ENCODE assay signal across 26 cellular contexts in the genomic region with DNA sequence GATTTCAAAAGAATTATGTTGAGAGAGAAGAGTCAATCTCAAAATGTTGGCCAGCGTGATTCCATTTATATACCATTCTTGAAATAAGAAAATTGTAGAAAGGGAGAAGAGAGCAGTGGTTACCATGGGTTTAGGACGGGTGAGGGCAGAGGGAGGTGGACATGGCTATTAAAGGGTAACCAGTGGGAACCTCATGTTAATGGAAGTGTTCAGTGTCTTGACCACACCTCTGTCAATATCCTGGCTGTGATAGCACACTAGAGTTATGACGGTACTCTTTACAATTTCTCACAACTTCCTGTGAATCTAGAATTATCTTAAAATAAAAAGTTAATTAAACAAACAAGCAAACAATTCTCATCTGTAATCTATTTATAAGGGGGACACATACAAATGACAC.
DNase-seq lines count a peak whose midpoint lies in the region; ATAC-seq and TF ChIP-seq lines count a peak whose summit lies in the region.
"Had no signal": no experiment of that assay in that cellular context is flagged by ENCODE, and none has a peak within 500 bp of the region (broad histone marks: within the 10 kb centered on the region; RNA-seq: fewer than 3 reads in every experiment).

No MANE protein-coding gene starts in this region.

- H3K27me3 Mint-ChIP-seq in activated CD4-positive, alpha-beta T cell treated with anti-CD3 and anti-CD28 coated beads for 36 hours = no peaks in the 10 kb centered on the region
- H3K27me3 Mint-ChIP-seq in CD4-positive, CD25-positive, alpha-beta regulatory T cell = no peaks in the 10 kb centered on the region
- peaks cover 2% of the 10 kb centered on the region for H3K27me3 Mint-ChIP-seq in activated CD4-positive, alpha-beta memory T cell treated with anti-CD3 and anti-CD28 coated beads, Interleukin-2, amount 10 ng/mL, durations not matched to agents 7 days and 5 days
- H3K27me3 Mint-ChIP-seq in naive thymus-derived CD4-positive, alpha-beta T cell = no peaks in the 10 kb centered on the region

- no peaks in the 10 kb centered on the region for H3K27me3 ChIP-seq in CD4-positive, CD25-positive, alpha-beta regulatory T cell (ENCODE audit: control insufficient read depth, insufficient read depth, low read length)
- no peaks in the 10 kb centered on the region for H3K27me3 ChIP-seq in naive thymus-derived CD4-positive, alpha-beta T cell (ENCODE audit: control insufficient read depth in 2 of 2, insufficient read depth in 2 of 2, low read length in 2 of 2)
- no peaks in the 10 kb centered on the region for H3K27me3 ChIP-seq in testis
- H3K27me3 ChIP-seq: upper lobe of right lung had no signal

- TF ChIP-seq CTCF in testis (IDR thresholded peaks at IDR 0.05) = no peak

- no peak for TF ChIP-seq POLR2A in testis (IDR thresholded peaks at IDR 0.05)

- peaks cover 45% of the 10 kb centered on the region for H3K4me1 Mint-ChIP-seq in activated CD4-positive, alpha-beta T cell treated with anti-CD3 and anti-CD28 coated beads for 36 hours
- H3K4me1 Mint-ChIP-seq in CD4-positive, CD25-positive, alpha-beta regulatory T cell = peaks cover 39 to 52% (median 46%) of the 10 kb centered on the region in 4 donors
- peaks cover 41% of the 10 kb centered on the region for H3K4me1 Mint-ChIP-seq in activated CD4-positive, alpha-beta memory T cell treated with anti-CD3 and anti-CD28 coated beads, Interleukin-2, amount 10 ng/mL, durations not matched to agents 7 days and 5 days
- H3K4me1 Mint-ChIP-seq in naive thymus-derived CD4-positive, alpha-beta T cell = peaks cover 33 to 65% (median 57%) of the 10 kb centered on the region in 7 donors
- H3K4me1 Mint-ChIP-seq: nephron had no signal

- H3K36me3 ChIP-seq in CD4-positive, CD25-positive, alpha-beta regulatory T cell (ENCODE audit: control insufficient read depth, insufficient read depth, low read length) = no peaks in the 10 kb centered on the region
- H3K36me3 ChIP-seq in naive thymus-derived CD4-positive, alpha-beta T cell (ENCODE audit: control insufficient read depth in 2 of 3, insufficient read depth in 3 of 3, low read length in 3 of 3) = no peaks in the 10 kb centered on the region
- H3K36me3 ChIP-seq in testis (ENCODE audit: low read depth, missing control alignments) = no peaks in the 10 kb centered on the region
- H3K36me3 ChIP-seq: heart left ventricle, lower lobe of right lung, upper lobe of right lung had no signal

- peaks cover 18% of the 10 kb centered on the region for H3K9me3 Mint-ChIP-seq in activated CD4-positive, alpha-beta T cell treated with anti-CD3 and anti-CD28 coated beads for 36 hours (ENCODE audit: low read depth)
- H3K9me3 Mint-ChIP-seq in CD4-positive, CD25-positive, alpha-beta regulatory T cell = peaks cover 0 to 10% (median 8%) of the 10 kb centered on the region in 7 donors
- H3K9me3 Mint-ChIP-seq in activated CD4-positive, alpha-beta memory T cell treated with anti-CD3 and anti-CD28 coated beads, Interleukin-2, amount 10 ng/mL, durations not matched to agents 7 days and 5 days = peaks cover 23% of the 10 kb centered on the region
- peaks cover 6 to 26% (median 18%) of the 10 kb centered on the region in 11 donors for H3K9me3 Mint-ChIP-seq in naive thymus-derived CD4-positive, alpha-beta T cell

- H3K27ac Mint-ChIP-seq in activated CD4-positive, alpha-beta T cell treated with anti-CD3 and anti-CD28 coated beads for 36 hours = peak overlapping the region; percentile 93
- peak overlapping the region; percentile 87 to 95 (median 93) for H3K27ac Mint-ChIP-seq in CD4-positive, CD25-positive, alpha-beta regulatory T cell
- H3K27ac Mint-ChIP-seq in activated CD4-positive, alpha-beta memory T cell treated with anti-CD3 and anti-CD28 coated beads, Interleukin-2, amount 10 ng/mL, durations not matched to agents 7 days and 5 days = peak overlapping the region; percentile 92
- H3K27ac Mint-ChIP-seq in naive thymus-derived CD4-positive, alpha-beta T cell = peak overlapping the region in 8 of 9 donors; percentile 95 to 100 (median 98)
- H3K27ac Mint-ChIP-seq: brain, nephron had no signal

- peaks cover 38% of the 10 kb centered on the region for H3K4me1 ChIP-seq in CD4-positive, CD25-positive, alpha-beta regulatory T cell (ENCODE audit: control insufficient read depth, insufficient read depth, low read length, poor library complexity, severe bottlenecking)
- peaks cover 37 to 38% of the 10 kb centered on the region in 2 donors for H3K4me1 ChIP-seq in naive thymus-derived CD4-positive, alpha-beta T cell (ENCODE audit: control insufficient read depth in 2 of 2, insufficient read depth in 2 of 2, low read length in 2 of 2)
- H3K4me1 ChIP-seq in testis = no peaks in the 10 kb centered on the region
- H3K4me1 ChIP-seq: heart left ventricle, lower lobe of right lung, upper lobe of right lung had no signal

- peaks cover 12% of the 10 kb centered on the region for H3K36me3 Mint-ChIP-seq in activated CD4-positive, alpha-beta T cell treated with anti-CD3 and anti-CD28 coated beads for 36 hours (ENCODE audit: low read depth)
- peaks cover 6% of the 10 kb centered on the region for H3K36me3 Mint-ChIP-seq in CD4-positive, CD25-positive, alpha-beta regulatory T cell
- peaks cover 34% of the 10 kb centered on the region for H3K36me3 Mint-ChIP-seq in activated CD4-positive, alpha-beta memory T cell treated with anti-CD3 and anti-CD28 coated beads, Interleukin-2, amount 10 ng/mL, durations not matched to agents 7 days and 5 days (ENCODE audit: low read depth)
- peaks cover 7 to 38% (median 12%) of the 10 kb centered on the region in 5 donors for H3K36me3 Mint-ChIP-seq in naive thymus-derived CD4-positive, alpha-beta T cell

- no peak for ATAC-seq in activated CD4-positive, alpha-beta T cell treated with anti-CD3 and anti-CD28 coated beads for 36 hours
- ATAC-seq in CD4-positive, CD25-positive, alpha-beta regulatory T cell (ENCODE audit: low read depth in 2 of 2) = no peak
- no peak for ATAC-seq in naive thymus-derived CD4-positive, alpha-beta T cell
- no peak for ATAC-seq in GM21717 (IDR thresholded peaks at IDR 0.05; ENCODE audit: unreplicated experiment)
- ATAC-seq in HG03095 (IDR thresholded peaks at IDR 0.05; ENCODE audit: unreplicated experiment) = no peak
- ATAC-seq: HCT116, heart left ventricle, lower lobe of right lung, upper lobe of right lung had no signal

- CTCF ChIA-PET in activated CD4-positive, alpha-beta T cell treated with anti-CD3 and anti-CD28 coated beads for 36 hours (lab: Charles Lee) = interaction anchor here (1.1 kb wide), 1 partner anchor 75 kb away, joined by 4 read pairs; no protein-coding TSS in a partner anchor
- CTCF ChIA-PET in activated CD4-positive, alpha-beta memory T cell treated with anti-CD3 and anti-CD28 coated beads, Interleukin-2, amount 10 ng/mL, durations not matched to agents 7 days and 5 days (lab: Charles Lee) = interaction anchor here (1.0 to 1.7 kb wide), 3 partner anchors 11 to 16 kb away, joined by 3 to 13 read pairs (median 4); no protein-coding TSS in a partner anchor
- CTCF ChIA-PET in naive thymus-derived CD4-positive, alpha-beta T cell (lab: Charles Lee) = interaction anchor here (0.6 to 0.8 kb wide), 2 partner anchors 10 to 15 kb away, joined by 3 to 4 read pairs; no protein-coding TSS in a partner anchor

- 80 to 81% methylated on average over 3 of the region's 3 CpGs for WGBS in testis, 2 donors

- H3K27ac ChIP-seq in CD4-positive, CD25-positive, alpha-beta regulatory T cell (ENCODE audit: insufficient read depth, low read length, poor library complexity, severe bottlenecking) = peak overlapping the region; percentile 17
- H3K27ac ChIP-seq in naive thymus-derived CD4-positive, alpha-beta T cell (ENCODE audit: low read depth, low read length) = peak overlapping the region; percentile 76
- no peak overlapping the region for H3K27ac ChIP-seq in testis
- H3K27ac ChIP-seq: C4-2B, dorsolateral prefrontal cortex, lower lobe of right lung, upper lobe of right lung had no signal

- no peak for DNase-seq in activated CD4-positive, alpha-beta T cell treated with anti-CD3 and anti-CD28 coated beads for 36 hours
- no peak for DNase-seq in activated CD4-positive, alpha-beta T cell treated with anti-CD3 and anti-CD28 coated beads, Interleukin-2, amount 50 U/mL, for 4 hours
- no peak for DNase-seq in CD4-positive, CD25-positive, alpha-beta regulatory T cell
- DNase-seq in activated CD4-positive, alpha-beta memory T cell treated with anti-CD3 and anti-CD28 coated beads, Interleukin-2, amount 10 ng/mL, durations not matched to agents 7 days and 5 days = no peak
- no peak for DNase-seq in naive thymus-derived CD4-positive, alpha-beta T cell
- no peak for DNase-seq in testis
- DNase-seq: 8988T; dorsolateral prefrontal cortex; foreskin melanocyte; heart left ventricle; lower lobe of right lung; midbrain; MV-4-11; NCI-H1436; NCI-H2081; NCI-H2227 treated with DMSO at 0.1 percent for 48 hours; NCI-H526; OCI-M1; stimulated activated CD4-positive, alpha-beta T cell treated with anti-CD3 and anti-CD28 coated beads, Interleukin-4, amount 100 ng/mL, for 4 hours; upper lobe of right lung had no signal

- H3K4me3 Mint-ChIP-seq in activated CD4-positive, alpha-beta T cell treated with anti-CD3 and anti-CD28 coated beads for 36 hours = no peak overlapping the region
- peak overlapping the region; percentile 17 to 77 (median 38) for H3K4me3 Mint-ChIP-seq in CD4-positive, CD25-positive, alpha-beta regulatory T cell
- H3K4me3 Mint-ChIP-seq in activated CD4-positive, alpha-beta memory T cell treated with anti-CD3 and anti-CD28 coated beads, Interleukin-2, amount 10 ng/mL, durations not matched to agents 7 days and 5 days = no peak overlapping the region
- H3K4me3 Mint-ChIP-seq in naive thymus-derived CD4-positive, alpha-beta T cell = peak overlapping the region in 9 of 10 donors; percentile 4 to 95 (median 85)
- H3K4me3 Mint-ChIP-seq: brain, nephron had no signal

- peak overlapping the region; percentile 51 for H3K4me3 ChIP-seq in CD4-positive, CD25-positive, alpha-beta regulatory T cell (ENCODE audit: low read depth, low read length)
- H3K4me3 ChIP-seq in naive thymus-derived CD4-positive, alpha-beta T cell (ENCODE audit: low read length) = no peak overlapping the region
- no peak overlapping the region for H3K4me3 ChIP-seq in testis
- H3K4me3 ChIP-seq: dorsolateral prefrontal cortex, heart left ventricle, lower lobe of right lung, upper lobe of right lung had no signal

- H3K9me3 ChIP-seq in CD4-positive, CD25-positive, alpha-beta regulatory T cell (ENCODE audit: control insufficient read depth in 2 of 2, low read length in 2 of 2) = peaks cover 13 to 17% of the 10 kb centered on the region in 2 experiments
- peaks cover 0 to 13% (median 0%) of the 10 kb centered on the region in 3 experiments for H3K9me3 ChIP-seq in naive thymus-derived CD4-positive, alpha-beta T cell (ENCODE audit: control insufficient read depth in 2 of 3, low read length in 3 of 3)
- H3K9me3 ChIP-seq in testis = no peaks in the 10 kb centered on the region
- H3K9me3 ChIP-seq: upper lobe of right lung had no signal

- intact Hi-C loops in activated CD4-positive, alpha-beta T cell treated with anti-CD3 and anti-CD28 coated beads for 36 hours (cut with DNase I, micrococcal nuclease) = loop anchor here (2.0 to 5.0 kb wide), 3 partner anchors 16 to 104 kb away; no protein-coding TSS in a partner anchor
- intact Hi-C loops in naive thymus-derived CD4-positive, alpha-beta T cell (cut with micrococcal nuclease) = loop anchor here in 1 of 2 donors (5.0 kb wide), 1 partner anchor 1654 kb away; a partner anchor contains a TSS
- intact Hi-C loops in testis (cut with DNase I; ENCODE audit: low total_unique reads) = no loop called here

- POLR2A ChIA-PET in activated CD4-positive, alpha-beta T cell treated with anti-CD3 and anti-CD28 coated beads for 36 hours (lab: Charles Lee) = interaction anchor here (0.6 to 0.7 kb wide), 2 partner anchors 15 to 96 kb away, joined by 4 to 5 read pairs; no protein-coding TSS in a partner anchor
- POLR2A ChIA-PET in activated CD4-positive, alpha-beta memory T cell treated with anti-CD3 and anti-CD28 coated beads, Interleukin-2, amount 10 ng/mL, durations not matched to agents 7 days and 5 days (lab: Charles Lee) = interaction anchor here (0.8 to 3.1 kb wide), 8 partner anchors 15 to 557 kb away, joined by 3 to 38 read pairs (median 6); no protein-coding TSS in a partner anchor
- POLR2A ChIA-PET in naive thymus-derived CD4-positive, alpha-beta T cell (lab: Charles Lee) = interaction anchor here (0.7 to 5.9 kb wide), 6 partner anchors 8 to 1636 kb away, joined by 3 to 62 read pairs (median 3); no protein-coding TSS in a partner anchor

Comparison
In these comparisons a context has a peak if more than half of its experiments do, and no peak if none do; other contexts are left out.
1. H3K4me3 Mint-ChIP-seq: peak in CD4-positive, CD25-positive, alpha-beta regulatory T cell (4 of 4) and naive thymus-derived CD4-positive, alpha-beta T cell (9 of 10); none in activated CD4-positive, alpha-beta T cell treated with anti-CD3 and anti-CD28 coated beads for 36 hours (single experiment) and activated CD4-positive, alpha-beta memory T cell treated with anti-CD3 and anti-CD28 coated beads, Interleukin-2, amount 10 ng/mL, durations not matched to agents 7 days and 5 days (single experiment).
2. H3K27ac ChIP-seq: peak in CD4-positive, CD25-positive, alpha-beta regulatory T cell (single experiment) and naive thymus-derived CD4-positive, alpha-beta T cell (single experiment); none in testis (0 of 2).
3. Peak in every context shown above with its lines, with median percentiles within 50 percentile points of each other: H3K27ac Mint-ChIP-seq.